ENCODE assay signal across 15 cellular contexts in genomic region chr14:86708846-86709339, GRCh38.
DNase-seq lines count a peak whose midpoint lies in the region; ATAC-seq and TF ChIP-seq lines count a peak whose summit lies in the region.
"Had no signal": no experiment of that assay in that cellular context is flagged by ENCODE, and none has a peak within 500 bp of the region (broad histone marks: within the 10 kb centered on the region; RNA-seq: fewer than 3 reads in every experiment).

No MANE protein-coding gene starts in this region.

- no peaks in the 10 kb centered on the region for H3F3A ChIP-seq in smooth muscle cell (ENCODE audit: low read depth)

- no peak overlapping the region for H3K27ac Mint-ChIP-seq in chondrocyte (ENCODE audit: unreplicated experiment)
- H3K27ac Mint-ChIP-seq: CD8-positive, alpha-beta T cell had no signal

- no peak overlapping the region for H3K9ac ChIP-seq in smooth muscle cell (ENCODE audit: low read depth)
- H3K9ac ChIP-seq: GM23248, KMS-11 had no signal

- no peaks in the 10 kb centered on the region for H3K4me1 Mint-ChIP-seq in chondrocyte (ENCODE audit: low read depth)

- no peak overlapping the region for H3K4me3 ChIP-seq in smooth muscle cell
- H3K4me3 ChIP-seq: GM23248 had no signal

- DNase-seq in HT-29 (ENCODE audit: low spot score) (peak; percentile 34), NCI-H69 (lab: John Stamatoyannopoulos, UW) (peak; percentile 41), left kidney (ENCODE audit: low read depth, low spot score) (peak; percentile 4), smooth muscle cell (lab: John Stamatoyannopoulos, UW; ENCODE audit: unreplicated experiment) (no peak), chondrocyte (ENCODE audit: low spot score) (no peak)
- no peak for DNase-seq in activated naive CD4-positive, alpha-beta T cell treated with Interleukin-2 at 50 U/mL for 16 hours
- DNase-seq: CD8-positive, alpha-beta T cell; GM23248; MM.1S; NCI-H187 treated with DMSO at 0.1 percent for 48 hours; NCI-H2171; NCI-H446 treated with DMSO at 0.1 percent for 48 hours; SIG-M5 had no signal

- H3K9me3 ChIP-seq in smooth muscle cell (replicated peaks; ENCODE audit: low read depth), result no peaks in the 10 kb centered on the region

- no peaks in the 10 kb centered on the region for H3K4me1 ChIP-seq in smooth muscle cell (ENCODE audit: low read depth)

- H2AFZ ChIP-seq in smooth muscle cell (ENCODE audit: low read depth), result peak overlapping the region; percentile 50
- H2AFZ ChIP-seq: GM23248 had no signal

- no peak overlapping the region for H3K4me3 Mint-ChIP-seq in chondrocyte (ENCODE audit: unreplicated experiment)
- H3K4me3 Mint-ChIP-seq: CD8-positive, alpha-beta T cell had no signal

- TF ChIP-seq CTCF in smooth muscle cell (IDR thresholded peaks at IDR 0.05; ENCODE audit: borderline replicate concordance, insufficient read depth, poor library complexity, severe bottlenecking) (no peak), chondrocyte (IDR thresholded peaks at IDR 0.05) (no peak)

- peaks cover 5% of the 10 kb centered on the region for H3K9me3 Mint-ChIP-seq in chondrocyte (ENCODE audit: low read depth)

- no peaks in the 10 kb centered on the region for H3K79me2 ChIP-seq in smooth muscle cell (ENCODE audit: low read depth)

- no peak overlapping the region for H3K27ac ChIP-seq in smooth muscle cell (ENCODE audit: low read depth)
- H3K27ac ChIP-seq: GM23248, KMS-11 had no signal

- H3K27me3 ChIP-seq in smooth muscle cell (ENCODE audit: low read depth), result no peaks in the 10 kb centered on the region

- H3K36me3 ChIP-seq in smooth muscle cell (ENCODE audit: low read depth), result no peaks in the 10 kb centered on the region

- peaks cover under 1% of the 10 kb centered on the region for H3K27me3 Mint-ChIP-seq in chondrocyte (ENCODE audit: low read depth)

- ATAC-seq in GM19324 (IDR thresholded peaks at IDR 0.05; ENCODE audit: low FRiP score, unreplicated experiment), result no peak
- ATAC-seq: CD8-positive, alpha-beta T cell had no signal

- H3K4me2 ChIP-seq in smooth muscle cell, result no peak overlapping the region
- H3K4me2 ChIP-seq: KMS-11 had no signal

- H3K36me3 Mint-ChIP-seq in chondrocyte (ENCODE audit: low read depth), result no peaks in the 10 kb centered on the region
- H3K36me3 Mint-ChIP-seq: CD8-positive, alpha-beta T cell had no signal

- H4K20me1 ChIP-seq in smooth muscle cell (ENCODE audit: low read depth), result no peaks in the 10 kb centered on the region

Comparison
In these comparisons a context has a peak if more than half of its experiments do, and no peak if none do; other contexts are left out.
1. DNase-seq: peak in HT-29 (single experiment), NCI-H69 (single experiment) and left kidney (single experiment); none in smooth muscle cell (single experiment), activated naive CD4-positive, alpha-beta T cell treated with Interleukin-2 at 50 U/mL for 16 hours (single experiment) and chondrocyte (single experiment).